Comparison of ENCODE assay signal across 9 cellular contexts in the genomic region with DNA sequence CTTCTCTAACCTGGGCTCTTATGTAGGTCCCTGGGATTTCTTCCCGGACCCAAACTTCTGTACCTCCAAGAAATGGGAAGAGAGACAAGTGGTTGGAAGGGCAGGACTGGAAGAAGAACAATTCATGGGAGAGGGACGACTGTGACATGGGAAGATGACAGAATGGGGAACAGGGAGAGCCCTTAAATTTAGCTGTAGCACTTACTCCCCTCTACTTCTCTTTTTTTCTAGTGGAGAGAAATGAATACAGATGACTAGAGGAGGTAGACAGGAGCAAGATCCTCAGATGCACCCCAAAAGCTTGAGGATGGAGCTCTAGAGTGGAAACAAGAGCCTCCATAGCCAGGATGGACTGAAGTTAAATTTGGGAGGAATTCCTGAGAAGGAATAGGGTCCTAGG. TPM values are rescaled to one million over a fixed set of nuclear protein-coding genes. Genes with fewer than 3 reads are reported as not detected.
DNase-seq lines count a peak whose midpoint lies in the region; FAIRE-seq and TF ChIP-seq lines count a peak whose summit lies in the region.
"Had no signal": no experiment of that assay in that cellular context is flagged by ENCODE, and none has a peak within 500 bp of the region (broad histone marks: within the 10 kb centered on the region; RNA-seq: fewer than 3 reads in every experiment).

No MANE protein-coding gene starts in this region.

- DNase-seq in GM20000 (ENCODE audit: low spot score) = peak; percentile 7
- no peak for DNase-seq in NT2/D1 (ENCODE audit: low read depth, low spot score)
- no peak for DNase-seq in small intestine
- DNase-seq in SHP77 (lab: John Stamatoyannopoulos, UW) = no peak
- no peak for DNase-seq in NCI-H510A treated with DMSO at 0.1 percent for 48 hours (lab: John Stamatoyannopoulos, UW)
- DNase-seq in nucleus accumbens (lab: John Stamatoyannopoulos, UW) = no peak
- DNase-seq: HCEC 1CT had no signal

- peak overlapping the region; percentile 91 for H3K4me3 Mint-ChIP-seq in dendritic cell treated with granulocyte-macrophage colony-stimulating factor and Interleukin-4, amounts not matched to agents 40 ng/mL and 50 ng/mL, for 4 days

- no peak for TF ChIP-seq CTCF in GM20000 (IDR thresholded peaks at IDR 0.05; ENCODE audit: extremely low read depth, missing control alignments)

- H3K9me3 ChIP-seq in NT2/D1 (ENCODE audit: insufficient read depth, low read length) = no peaks in the 10 kb centered on the region
- no peaks in the 10 kb centered on the region for H3K9me3 ChIP-seq in small intestine (ENCODE audit: control insufficient read depth, low read depth)

- peak overlapping the region; percentile 100 for H3K27ac Mint-ChIP-seq in dendritic cell treated with granulocyte-macrophage colony-stimulating factor and Interleukin-4, amounts not matched to agents 40 ng/mL and 50 ng/mL, for 4 days

- H3K4me3 ChIP-seq in NT2/D1 (ENCODE audit: insufficient read length, low read depth) = no peak overlapping the region
- peak overlapping the region in 1 of 2 donors; percentile 82 for H3K4me3 ChIP-seq in small intestine (ENCODE audit: low read depth in 1 of 2, low read length in 2 of 2)

- H3K27me3 Mint-ChIP-seq in dendritic cell treated with granulocyte-macrophage colony-stimulating factor and Interleukin-4, amounts not matched to agents 40 ng/mL and 50 ng/mL, for 4 days = no peaks in the 10 kb centered on the region

- H3K27me3 ChIP-seq in NT2/D1 (ENCODE audit: insufficient read depth, insufficient read length) = no peaks in the 10 kb centered on the region
- H3K27me3 ChIP-seq in small intestine (ENCODE audit: control insufficient read depth in 2 of 2, insufficient read depth in 2 of 2, low read length in 2 of 2) = no peaks in the 10 kb centered on the region

- H3K4me1 ChIP-seq in NT2/D1 (ENCODE audit: insufficient read depth, insufficient read length) (peaks cover 13% of the 10 kb centered on the region), small intestine (ENCODE audit: control insufficient read depth in 2 of 2, insufficient read depth in 1 of 2, low read depth in 1 of 2, low read length in 1 of 2) (peaks cover 25 to 38% of the 10 kb centered on the region in 2 donors)

- peak overlapping the region; percentile 38 for H3K9ac ChIP-seq in NT2/D1 (ENCODE audit: insufficient read length, low read depth)
- H3K9ac ChIP-seq: parathyroid adenoma had no signal

- H3K4me1 Mint-ChIP-seq in dendritic cell treated with granulocyte-macrophage colony-stimulating factor and Interleukin-4, amounts not matched to agents 40 ng/mL and 50 ng/mL, for 4 days (ENCODE audit: low read depth) = peaks cover 66% of the 10 kb centered on the region

- H3K36me3 ChIP-seq in NT2/D1 (ENCODE audit: insufficient read depth, insufficient read length, low read length) (peaks cover 48% of the 10 kb centered on the region), small intestine (ENCODE audit: control insufficient read depth in 2 of 2, insufficient read depth in 2 of 2, low read length in 2 of 2) (no peaks in the 10 kb centered on the region)

- H3K36me3 Mint-ChIP-seq in dendritic cell treated with granulocyte-macrophage colony-stimulating factor and Interleukin-4, amounts not matched to agents 40 ng/mL and 50 ng/mL, for 4 days (ENCODE audit: low read depth) = peaks cover 68% of the 10 kb centered on the region

- FAIRE-seq in small intestine (lab: Jason Lieb, UNC) = no peak

- intact Hi-C loops in dendritic cell treated with granulocyte-macrophage colony-stimulating factor and Interleukin-4, amounts not matched to agents 40 ng/mL and 50 ng/mL, for 4 days (cut with micrococcal nuclease) = no loop called here

- H3K9me3 Mint-ChIP-seq in dendritic cell treated with granulocyte-macrophage colony-stimulating factor and Interleukin-4, amounts not matched to agents 40 ng/mL and 50 ng/mL, for 4 days = no peaks in the 10 kb centered on the region

- 66 to 85% (median 75%) methylated on average over 2 of the region's 2 CpGs for WGBS in small intestine, 3 donors

- peak overlapping the region; percentile 6 to 91 for H3K27ac ChIP-seq in small intestine (ENCODE audit: low read depth in 1 of 2, low read length in 1 of 2)

RNA-seq across cellular contexts. Expression of gene RHOG, which starts 2.3 kb away (rescaled TPM):
- polyA plus RNA-seq in small intestine = 100 to 1,000 TPM in 1 of 3 donors, 10 to 100 TPM in 2; 62.1 to 114 (median 86.6) TPM

RNA-seq across cellular contexts. Expression of gene STIM1, which starts 17.0 kb away (rescaled TPM):
- 10 to 100 TPM in 1 of 3 donors, 1 to 10 TPM in 2; 5.6 to 27.9 (median 7.3) TPM for polyA plus RNA-seq in small intestine

RNA-seq across cellular contexts. Expression of gene PGAP2, which starts 30.1 kb away (rescaled TPM):
- 10 to 100 TPM; 18.9 to 26.2 (median 22.1) TPM for polyA plus RNA-seq in small intestine

RNA-seq across cellular contexts. Expression of gene NUP98, which starts 41.1 kb away (rescaled TPM):
- polyA plus RNA-seq in small intestine = 10 to 100 TPM; 14.1 to 30.0 (median 18.8) TPM
